ENCODE assay signal across 12 cellular contexts in genomic region chrX:31551913-31552312, GRCh38.
"Had no signal": no experiment of that assay in that cellular context is flagged by ENCODE, and none has a peak within 500 bp of the region (broad histone marks: within the 10 kb centered on the region; RNA-seq: fewer than 3 reads in every experiment).

No MANE protein-coding gene starts in this region.

- DNase-seq: activated CD4-positive, alpha-beta memory T cell treated with anti-CD3 and anti-CD28 coated beads, Interleukin-2, amount 10 ng/mL, durations not matched to agents 7 days and 5 days; activated CD4-positive, alpha-beta T cell treated with anti-CD3 and anti-CD28 coated beads for 48 hours; activated CD8-positive, alpha-beta memory T cell treated with anti-CD3 and anti-CD28 coated beads, Interleukin-2, amount 10 ng/mL, durations not matched to agents 7 days and 5 days; body of pancreas; head of caudate nucleus; left lung; occipital lobe; retina; stimulated activated CD8-positive, alpha-beta memory T cell treated with anti-CD3 and anti-CD28 coated beads, Interleukin-4, amount 100 ng/mL, for 48 hours; stimulated activated naive CD4-positive, alpha-beta T cell; upper lobe of right lung had no signal

- ATAC-seq: activated CD8-positive, alpha-beta memory T cell treated with anti-CD3 and anti-CD28 coated beads, Interleukin-2, amount 10 ng/mL, durations not matched to agents 7 days and 5 days; body of pancreas; left lung; upper lobe of right lung; WTC11 had no signal

- H3K4me3 ChIP-seq: body of pancreas, left lung, upper lobe of right lung had no signal

- H3K27ac ChIP-seq: body of pancreas, left lung, upper lobe of right lung had no signal

- H3K27me3 ChIP-seq: body of pancreas, left lung, upper lobe of right lung had no signal

- H3K9me3 ChIP-seq: body of pancreas, left lung, upper lobe of right lung had no signal
